21 cellular contexts compared by ENCODE assay signal in the genomic region with DNA sequence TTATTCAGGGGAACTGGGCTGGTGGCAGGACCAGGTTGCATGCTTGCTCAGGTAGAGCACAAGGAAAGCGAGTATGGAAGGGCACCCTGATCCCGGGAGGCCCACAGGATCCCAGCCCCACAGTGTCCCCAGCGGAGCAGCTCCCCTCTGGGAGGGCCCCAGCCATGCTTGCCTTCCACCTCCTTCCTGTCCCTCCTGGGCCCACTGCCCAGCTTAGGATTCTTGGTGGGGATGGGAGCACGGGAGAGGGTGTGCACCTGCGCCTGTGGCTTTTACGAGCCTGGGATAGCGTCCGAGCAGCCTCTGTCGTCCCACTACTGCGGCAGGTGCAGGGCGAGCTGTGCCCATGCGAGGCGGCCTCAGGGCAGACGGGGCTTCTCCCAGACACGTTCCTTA.
"Had no signal": no experiment of that assay in that cellular context is flagged by ENCODE, and none has a peak within 500 bp of the region (broad histone marks: within the 10 kb centered on the region; RNA-seq: fewer than 3 reads in every experiment).

No MANE protein-coding gene starts in this region.

- H3K4me3 ChIP-seq: colonic mucosa, left lung, neural progenitor cell, ovary, tibial artery had no signal

- H3K4me2 ChIP-seq: neural progenitor cell had no signal

- H3K9ac ChIP-seq: neural progenitor cell had no signal

- H2AFZ ChIP-seq: neural progenitor cell had no signal

- H3K27ac ChIP-seq: colonic mucosa, foreskin keratinocyte, left lung, neural progenitor cell, ovary, tibial artery, WERI-Rb-1 had no signal

- H3K9me3 ChIP-seq: colonic mucosa, left lung, ovary, tibial artery had no signal

- H3K36me3 ChIP-seq: colonic mucosa, neural progenitor cell, ovary, WERI-Rb-1 had no signal

- H3K27me3 ChIP-seq: colonic mucosa, foreskin keratinocyte, left lung, neural progenitor cell, ovary, tibial artery had no signal

- ATAC-seq: activated T-cell treated with anti-CD3 and anti-CD28 coated beads, Interleukin-2, amount 50 U/mL, for 72 hours; foreskin keratinocyte; left lung; naive thymus-derived CD4-positive, alpha-beta T cell; stimulated activated naive CD8-positive, alpha-beta T cell treated with anti-CD3 and anti-CD28 coated beads, Interleukin-15, Interleukin-2, amounts not matched to agents 100 U/mL and 50 U/mL, for 24 hours had no signal

- H3K4me1 ChIP-seq: colonic mucosa, foreskin keratinocyte, left lung had no signal

- DNase-seq: activated CD4-positive, alpha-beta T cell treated with anti-CD3 and anti-CD28 coated beads for 1 hour; activated CD8-positive, alpha-beta memory T cell treated with anti-CD3 and anti-CD28 coated beads for 24 hours; activated CD8-positive, alpha-beta memory T cell treated with anti-CD3 and anti-CD28 coated beads, Interleukin-2, amount 50 U/mL, for 48 hours; activated gamma-delta T cell; activated T-cell treated with anti-CD3 and anti-CD28 coated beads, Interleukin-2, amount 50 U/mL, for 72 hours; amniotic stem cell; colonic mucosa; foreskin keratinocyte; hypothalamus; islet precursor cell; naive thymus-derived CD4-positive, alpha-beta T cell; stimulated activated CD4-positive, alpha-beta T cell treated with anti-CD3 and anti-CD28 coated beads, Interleukin-12 subunit alpha, Interleukin-12 subunit beta, amount 100 ng/mL, for 4 hours; stimulated activated CD4-positive, alpha-beta T cell treated with anti-CD3 and anti-CD28 coated beads, Interleukin-1b, Interleukin-23, amount 100 ng/mL, for 48 hours; stimulated activated CD8-positive, alpha-beta memory T cell treated with anti-CD3 and anti-CD28 coated beads, Interleukin-4, amount 100 ng/mL, for 48 hours; stimulated activated naive CD8-positive, alpha-beta T cell treated with anti-CD3 and anti-CD28 coated beads, Interleukin-15, Interleukin-2, amounts not matched to agents 100 U/mL and 50 U/mL, for 24 hours; substantia nigra; tibial artery; WERI-Rb-1 had no signal
